In the genomic region with DNA sequence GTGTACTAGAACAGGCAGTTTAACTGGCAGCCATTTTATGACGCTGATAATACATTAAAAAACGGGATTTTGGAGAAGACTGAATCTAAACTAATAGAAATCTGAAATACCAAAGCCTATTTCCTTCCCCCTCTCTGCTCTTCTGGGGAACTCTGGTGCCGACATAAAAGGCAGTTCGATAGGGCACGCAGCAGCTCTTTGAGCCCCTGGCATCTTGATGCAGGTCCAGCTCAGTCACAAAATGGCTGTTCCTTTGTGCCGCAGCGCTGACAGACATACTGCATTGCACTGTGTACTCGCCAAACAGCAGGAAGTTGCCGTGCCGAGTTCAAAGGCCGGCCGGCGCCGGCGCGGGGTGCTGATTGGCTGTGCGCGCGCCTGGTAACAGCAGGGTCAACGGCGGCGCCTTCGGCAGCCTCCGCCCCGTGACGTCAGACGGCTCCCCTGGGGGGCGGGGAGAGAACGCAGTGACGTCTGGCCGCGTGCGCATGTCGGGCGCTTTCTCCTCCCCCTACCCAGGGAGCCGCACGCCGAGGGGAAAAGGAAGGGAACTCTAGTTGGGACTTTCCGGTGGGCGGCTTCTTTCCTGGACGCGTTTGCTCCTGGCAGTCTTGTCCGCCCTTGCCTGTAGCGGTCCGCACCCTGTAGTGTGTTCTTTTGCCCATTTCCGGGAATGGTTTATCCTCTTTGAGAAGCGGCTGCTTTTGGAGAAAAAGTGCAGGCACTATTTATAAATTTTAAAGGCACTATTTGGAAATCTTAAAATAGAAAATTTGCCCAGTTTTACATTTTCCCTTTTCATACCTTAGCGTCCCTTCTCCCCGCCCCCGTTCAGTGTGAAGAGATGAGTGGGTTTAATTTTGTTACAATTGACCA, we compare ENCODE assay signal across 1 cellular context.
A peak's percentile ranks its signal among the peaks of the same experiment; 100 is the strongest.
TF ChIP-seq lines count a peak whose summit lies in the region.

No MANE protein-coding gene starts in this region.

TF ChIP-seq in HepG2, 621 proteins besides CTCF, POLR2A, EP300 and RAD21 (continued from another document and continues in another):
- no peak for TF ChIP-seq TIGD3 (CRISPR knock-in tag; IDR thresholded peaks at IDR 0.05; ENCODE audit: borderline replicate concordance)
- TF ChIP-seq, protein P1, sequence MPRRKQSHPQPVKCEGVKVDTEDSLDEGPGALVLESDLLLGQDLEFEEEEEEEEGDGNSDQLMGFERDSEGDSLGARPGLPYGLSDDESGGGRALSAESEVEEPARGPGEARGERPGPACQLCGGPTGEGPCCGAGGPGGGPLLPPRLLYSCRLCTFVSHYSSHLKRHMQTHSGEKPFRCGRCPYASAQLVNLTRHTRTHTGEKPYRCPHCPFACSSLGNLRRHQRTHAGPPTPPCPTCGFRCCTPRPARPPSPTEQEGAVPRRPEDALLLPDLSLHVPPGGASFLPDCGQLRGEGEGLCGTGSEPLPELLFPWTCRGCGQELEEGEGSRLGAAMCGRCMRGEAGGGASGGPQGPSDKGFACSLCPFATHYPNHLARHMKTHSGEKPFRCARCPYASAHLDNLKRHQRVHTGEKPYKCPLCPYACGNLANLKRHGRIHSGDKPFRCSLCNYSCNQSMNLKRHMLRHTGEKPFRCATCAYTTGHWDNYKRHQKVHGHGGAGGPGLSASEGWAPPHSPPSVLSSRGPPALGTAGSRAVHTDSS (CRISPR knock-in tag; conservative IDR thresholded peaks at IDR 0.05): no peak
- TF ChIP-seq ATRX (CRISPR knock-in tag; IDR thresholded peaks at IDR 0.05; ENCODE audit: borderline replicate concordance): no peak
- no peak for TF ChIP-seq SOX13 (IDR thresholded peaks at IDR 0.05)
- peak; percentile 6 to 81; a peak in 3 of 4 replicates for TF ChIP-seq SOX13 (CRISPR knock-in tag; conservative IDR thresholded peaks at IDR 0.05 in 1 of 2, IDR thresholded peaks at IDR 0.05 in 1 of 2)
- TF ChIP-seq ZNF264 (CRISPR knock-in tag; IDR thresholded peaks at IDR 0.05): peak; percentile 53; the same call in 1 of the 2 replicates
- no peak for TF ChIP-seq ZNF274 (CRISPR knock-in tag; IDR thresholded peaks at IDR 0.05)
- TF ChIP-seq, protein P2, sequence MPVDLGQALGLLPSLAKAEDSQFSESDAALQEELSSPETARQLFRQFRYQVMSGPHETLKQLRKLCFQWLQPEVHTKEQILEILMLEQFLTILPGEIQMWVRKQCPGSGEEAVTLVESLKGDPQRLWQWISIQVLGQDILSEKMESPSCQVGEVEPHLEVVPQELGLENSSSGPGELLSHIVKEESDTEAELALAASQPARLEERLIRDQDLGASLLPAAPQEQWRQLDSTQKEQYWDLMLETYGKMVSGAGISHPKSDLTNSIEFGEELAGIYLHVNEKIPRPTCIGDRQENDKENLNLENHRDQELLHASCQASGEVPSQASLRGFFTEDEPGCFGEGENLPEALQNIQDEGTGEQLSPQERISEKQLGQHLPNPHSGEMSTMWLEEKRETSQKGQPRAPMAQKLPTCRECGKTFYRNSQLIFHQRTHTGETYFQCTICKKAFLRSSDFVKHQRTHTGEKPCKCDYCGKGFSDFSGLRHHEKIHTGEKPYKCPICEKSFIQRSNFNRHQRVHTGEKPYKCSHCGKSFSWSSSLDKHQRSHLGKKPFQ (CRISPR knock-in tag; IDR thresholded peaks at IDR 0.05; ENCODE audit: insufficient replicate concordance): no peak
- TF ChIP-seq, protein P3, sequence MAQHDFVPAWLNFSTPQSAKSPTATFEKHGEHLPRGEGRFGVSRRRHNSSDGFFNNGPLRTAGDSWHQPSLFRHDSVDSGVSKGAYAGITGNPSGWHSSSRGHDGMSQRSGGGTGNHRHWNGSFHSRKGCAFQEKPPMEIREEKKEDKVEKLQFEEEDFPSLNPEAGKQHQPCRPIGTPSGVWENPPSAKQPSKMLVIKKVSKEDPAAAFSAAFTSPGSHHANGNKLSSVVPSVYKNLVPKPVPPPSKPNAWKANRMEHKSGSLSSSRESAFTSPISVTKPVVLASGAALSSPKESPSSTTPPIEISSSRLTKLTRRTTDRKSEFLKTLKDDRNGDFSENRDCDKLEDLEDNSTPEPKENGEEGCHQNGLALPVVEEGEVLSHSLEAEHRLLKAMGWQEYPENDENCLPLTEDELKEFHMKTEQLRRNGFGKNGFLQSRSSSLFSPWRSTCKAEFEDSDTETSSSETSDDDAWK (CRISPR knock-in tag; IDR thresholded peaks at IDR 0.05): no peak
- peak; percentile 99 for TF ChIP-seq HOXA3 (CRISPR knock-in tag; IDR thresholded peaks at IDR 0.05)
- TF ChIP-seq USF2 (IDR thresholded peaks at IDR 0.05; ENCODE audit: low read depth, low read length): no peak
- no peak; the same call in 1 of the 2 replicates for TF ChIP-seq USF2 (CRISPR knock-in tag; IDR thresholded peaks at IDR 0.05; ENCODE audit: borderline replicate concordance)
- TF ChIP-seq AGO1 (IDR thresholded peaks at IDR 0.05; ENCODE audit: low read depth, low read length, poor library complexity, severe bottlenecking): peak; percentile 97
- TF ChIP-seq ZNF772 (CRISPR knock-in tag; IDR thresholded peaks at IDR 0.05): peak; percentile 78; the same call in 1 of the 2 replicates
- TF ChIP-seq ZNF703 (CRISPR knock-in tag; IDR thresholded peaks at IDR 0.05; ENCODE audit: borderline replicate concordance): no peak
- TF ChIP-seq, protein P4, sequence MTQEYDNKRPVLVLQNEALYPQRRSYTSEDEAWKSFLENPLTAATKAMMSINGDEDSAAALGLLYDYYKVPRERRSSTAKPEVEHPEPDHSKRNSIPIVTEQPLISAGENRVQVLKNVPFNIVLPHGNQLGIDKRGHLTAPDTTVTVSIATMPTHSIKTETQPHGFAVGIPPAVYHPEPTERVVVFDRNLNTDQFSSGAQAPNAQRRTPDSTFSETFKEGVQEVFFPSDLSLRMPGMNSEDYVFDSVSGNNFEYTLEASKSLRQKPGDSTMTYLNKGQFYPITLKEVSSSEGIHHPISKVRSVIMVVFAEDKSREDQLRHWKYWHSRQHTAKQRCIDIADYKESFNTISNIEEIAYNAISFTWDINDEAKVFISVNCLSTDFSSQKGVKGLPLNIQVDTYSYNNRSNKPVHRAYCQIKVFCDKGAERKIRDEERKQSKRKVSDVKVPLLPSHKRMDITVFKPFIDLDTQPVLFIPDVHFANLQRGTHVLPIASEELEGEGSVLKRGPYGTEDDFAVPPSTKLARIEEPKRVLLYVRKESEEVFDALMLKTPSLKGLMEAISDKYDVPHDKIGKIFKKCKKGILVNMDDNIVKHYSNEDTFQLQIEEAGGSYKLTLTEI (CRISPR knock-in tag; conservative IDR thresholded peaks at IDR 0.05): no peak
- no peak for TF ChIP-seq CHD4 (IDR thresholded peaks at IDR 0.05; ENCODE audit: borderline replicate concordance, low read length)
- TF ChIP-seq ZNF678 (CRISPR knock-in tag; IDR thresholded peaks at IDR 0.05): no peak
- TF ChIP-seq ZNF383 (CRISPR knock-in tag; IDR thresholded peaks at IDR 0.05; ENCODE audit: borderline replicate concordance): no peak
- peak; percentile 22; the same call in 1 of the 2 replicates for TF ChIP-seq HOXD1 (CRISPR knock-in tag; IDR thresholded peaks at IDR 0.05)
- no peak for TF ChIP-seq HOXA9 (CRISPR knock-in tag; IDR thresholded peaks at IDR 0.05; ENCODE audit: borderline replicate concordance)
- TF ChIP-seq ZBTB8A (CRISPR knock-in tag; IDR thresholded peaks at IDR 0.05; ENCODE audit: borderline replicate concordance, low read depth): no peak
- TF ChIP-seq ZNF367 (CRISPR knock-in tag; IDR thresholded peaks at IDR 0.05; ENCODE audit: borderline replicate concordance): 0 out of 2 replicates have a peak, but pooled peaks have one; percentile 54
- TF ChIP-seq CEBPG (CRISPR knock-in tag; IDR thresholded peaks at IDR 0.05): peak; percentile 65
- TF ChIP-seq ZNF143 (CRISPR knock-in tag; IDR thresholded peaks at IDR 0.05): peak; percentile 81
- TF ChIP-seq ZNF530 (CRISPR knock-in tag; IDR thresholded peaks at IDR 0.05; ENCODE audit: low read depth): no peak
- no peak; the same call in 1 of the 2 replicates for TF ChIP-seq TP53 (CRISPR knock-in tag; conservative IDR thresholded peaks at IDR 0.05)
- TF ChIP-seq SNAPC5 (CRISPR knock-in tag; IDR thresholded peaks at IDR 0.05; ENCODE audit: borderline replicate concordance): 0 out of 2 replicates have a peak, but pooled peaks have one; percentile 41
- TF ChIP-seq HNRNPH1 (optimal IDR thresholded peaks at IDR 0.05; ENCODE audit: low read depth, low read length): no peak
- peak; percentile 56; the same call in 1 of the 2 replicates for TF ChIP-seq ZBTB7B (CRISPR knock-in tag; IDR thresholded peaks at IDR 0.05)
- no peak for TF ChIP-seq ZNF550 (CRISPR knock-in tag; IDR thresholded peaks at IDR 0.05; ENCODE audit: borderline replicate concordance)
- no peak for TF ChIP-seq ZNF589 (CRISPR knock-in tag; conservative IDR thresholded peaks at IDR 0.05)
- TF ChIP-seq GMEB1 (CRISPR knock-in tag; IDR thresholded peaks at IDR 0.05; ENCODE audit: borderline replicate concordance): peak; percentile 97
- 0 out of 2 replicates have a peak, but pooled peaks have one; percentile 20 for TF ChIP-seq TBX3 (IDR thresholded peaks at IDR 0.05; ENCODE audit: borderline replicate concordance)
- TF ChIP-seq ZNF672 (CRISPR knock-in tag; IDR thresholded peaks at IDR 0.05): no peak
- TF ChIP-seq TBL1XR1 (IDR thresholded peaks at IDR 0.05; ENCODE audit: borderline replicate concordance, low read length, partially characterized antibody): peak; percentile 80
- no peak for TF ChIP-seq ZMAT5 (CRISPR knock-in tag; IDR thresholded peaks at IDR 0.05; ENCODE audit: borderline replicate concordance, low read depth)
- no peak for TF ChIP-seq NFE2 (CRISPR knock-in tag; IDR thresholded peaks at IDR 0.05)
- TF ChIP-seq GATAD1 (CRISPR knock-in tag; IDR thresholded peaks at IDR 0.05): peak; percentile 81
- TF ChIP-seq ZNF317 (CRISPR knock-in tag; IDR thresholded peaks at IDR 0.05): peak; percentile 84
- no peak for TF ChIP-seq ZNF577 (CRISPR knock-in tag; IDR thresholded peaks at IDR 0.05; ENCODE audit: borderline replicate concordance, low read depth)
- TF ChIP-seq, protein P5, sequence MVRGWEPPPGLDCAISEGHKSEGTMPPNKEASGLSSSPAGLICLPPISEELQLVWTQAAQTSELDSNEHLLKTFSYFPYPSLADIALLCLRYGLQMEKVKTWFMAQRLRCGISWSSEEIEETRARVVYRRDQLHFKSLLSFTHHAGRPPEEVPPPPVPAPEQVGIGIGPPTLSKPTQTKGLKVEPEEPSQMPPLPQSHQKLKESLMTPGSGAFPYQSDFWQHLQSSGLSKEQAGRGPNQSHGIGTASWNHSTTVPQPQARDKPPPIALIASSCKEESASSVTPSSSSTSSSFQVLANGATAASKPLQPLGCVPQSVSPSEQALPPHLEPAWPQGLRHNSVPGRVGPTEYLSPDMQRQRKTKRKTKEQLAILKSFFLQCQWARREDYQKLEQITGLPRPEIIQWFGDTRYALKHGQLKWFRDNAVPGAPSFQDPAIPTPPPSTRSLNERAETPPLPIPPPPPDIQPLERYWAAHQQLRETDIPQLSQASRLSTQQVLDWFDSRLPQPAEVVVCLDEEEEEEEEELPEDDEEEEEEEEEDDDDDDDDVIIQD (CRISPR knock-in tag; IDR thresholded peaks at IDR 0.05; ENCODE audit: low read depth): peak; percentile 80; the same call in 1 of the 2 replicates
- peak; percentile 51; the same call in 1 of the 2 replicates for TF ChIP-seq KDM4B (CRISPR knock-in tag; IDR thresholded peaks at IDR 0.05)
- no peak for TF ChIP-seq ZNF556 (CRISPR knock-in tag; IDR thresholded peaks at IDR 0.05; ENCODE audit: borderline replicate concordance)
- TF ChIP-seq HNRNPLL (IDR thresholded peaks at IDR 0.05; ENCODE audit: low read depth, low read length, poor library complexity, severe bottlenecking): peak; percentile 75
- peak; percentile 89 for TF ChIP-seq FOXK1 (CRISPR knock-in tag; IDR thresholded peaks at IDR 0.05; ENCODE audit: borderline replicate concordance, low read depth)
- no peak; the same call in none of the 2 replicates for TF ChIP-seq SRY (CRISPR knock-in tag; IDR thresholded peaks at IDR 0.05)
